In the genomic region with DNA sequence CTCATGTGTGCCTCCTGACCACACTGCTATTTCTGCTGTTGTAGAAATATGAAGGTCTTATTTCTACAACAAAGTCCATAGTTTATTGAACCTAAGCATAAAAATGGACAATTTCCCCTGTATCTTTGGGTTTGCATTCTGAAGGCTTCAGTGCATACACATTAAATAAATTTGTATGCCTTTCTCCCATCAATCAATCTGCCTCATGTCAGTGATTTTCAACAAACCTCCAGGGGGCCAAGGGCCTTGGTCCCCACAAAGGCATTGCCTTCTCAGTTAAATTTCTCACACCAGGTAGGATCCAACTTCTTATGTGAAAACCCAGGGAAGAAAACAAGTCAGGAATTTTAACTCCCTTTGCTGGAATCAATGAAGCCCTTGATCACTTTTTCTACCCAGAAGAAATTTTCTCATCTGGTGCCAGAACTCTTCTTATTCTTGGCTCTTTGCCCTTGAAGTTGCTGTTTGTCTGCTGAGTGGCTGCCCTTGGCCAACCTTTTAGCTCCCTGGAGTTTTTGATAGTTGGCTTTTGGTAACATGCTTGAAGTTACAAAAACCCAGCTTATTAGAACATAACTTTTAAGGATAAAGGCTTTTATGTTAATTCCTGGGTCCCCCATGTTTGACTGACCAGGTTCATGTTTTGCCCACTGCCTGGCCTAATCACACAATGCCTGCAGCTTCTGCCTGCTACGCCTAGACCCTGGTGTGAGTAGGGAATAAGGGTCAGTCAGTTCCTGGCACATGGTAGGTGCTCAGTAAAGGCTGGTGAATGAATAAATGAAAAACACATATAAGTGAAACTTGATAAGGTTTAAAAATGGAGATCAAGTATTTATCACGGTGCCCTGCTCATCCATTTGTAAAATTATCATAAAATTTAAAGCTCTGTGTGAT, we compare ENCODE assay signal across 11 cellular contexts. TPM values are rescaled to one million over a fixed set of nuclear protein-coding genes. Genes with fewer than 3 reads are reported as not detected.
DNase-seq lines count a peak whose midpoint lies in the region; ATAC-seq and TF ChIP-seq lines count a peak whose summit lies in the region.
"Had no signal": no experiment of that assay in that cellular context is flagged by ENCODE, and none has a peak within 500 bp of the region (broad histone marks: within the 10 kb centered on the region; RNA-seq: fewer than 3 reads in every experiment).

No MANE protein-coding gene starts in this region.

- H3K27me3 ChIP-seq in spleen (replicated peaks in 1 of 7), result no peaks in the 10 kb centered on the region

- H3K27me3 Mint-ChIP-seq in activated naive CD8-positive, alpha-beta T cell treated with anti-CD3 and anti-CD28 coated beads for 36 hours, result no peaks in the 10 kb centered on the region

- ATAC-seq in left cardiac atrium, result peak; percentile 84 to 85

- peaks cover 4% of the 10 kb centered on the region for H3K4me1 Mint-ChIP-seq in activated naive CD8-positive, alpha-beta T cell treated with anti-CD3 and anti-CD28 coated beads for 36 hours

- peak in 2 of 3 experiments; percentile 5 to 48 for DNase-seq in NCI-H1417 (lab: John Stamatoyannopoulos, UW)
- DNase-seq in NCI-H1417 treated with DMSO at 0.1 percent for 48 hours (lab: John Stamatoyannopoulos, UW), result no peak
- DNase-seq in activated naive CD8-positive, alpha-beta T cell treated with anti-CD3 and anti-CD28 coated beads for 36 hours, result no peak
- DNase-seq in left cardiac atrium, result no peak
- DNase-seq in spleen, result no peak
- no peak for DNase-seq in inferior parietal cortex (ENCODE audit: extremely low spot score)
- no peak for DNase-seq in activated CD8-positive, alpha-beta memory T cell treated with anti-CD3 and anti-CD28 coated beads, Interleukin-2, amount 50 U/mL, for 48 hours
- DNase-seq in central memory CD4-positive, alpha-beta T cell, result no peak
- DNase-seq: amniotic stem cell, SHP77 treated with DMSO at 0.1 percent for 48 hours had no signal

- H3K9me3 ChIP-seq in spleen, result no peaks in the 10 kb centered on the region

- H3K27ac Mint-ChIP-seq in activated naive CD8-positive, alpha-beta T cell treated with anti-CD3 and anti-CD28 coated beads for 36 hours, result peak overlapping the region; percentile 4

- no peak for TF ChIP-seq CTCF in spleen (IDR thresholded peaks at IDR 0.05 in 8 of 11, conservative IDR thresholded peaks at IDR 0.05 in 3 of 11)

- peak overlapping the region in 6 of 8 donors; percentile 1 to 54 (median 10) for H3K27ac ChIP-seq in spleen

- H3K4me1 ChIP-seq in spleen, result peaks cover 0 to 38% (median 15%) of the 10 kb centered on the region in 6 donors

- intact Hi-C loops in left cardiac atrium (cut with DNase I), result loop anchor here (5.0 to 10.0 kb wide), 5 partner anchors 35 to 288 kb away; a partner anchor contains a TSS
- intact Hi-C loops in spleen (cut with DNase I; ENCODE audit: low total_unique reads), result loop anchor here (5.0 kb wide), 1 partner anchor 220 kb away; no protein-coding TSS in a partner anchor

- 93 to 96% (median 95%) methylated on average over 2 of the region's 2 CpGs for WGBS in spleen, 5 donors

- TF ChIP-seq POLR2A in spleen (IDR thresholded peaks at IDR 0.05), result no peak

- H3K36me3 ChIP-seq in spleen, result peaks cover 0 to 44% (median 5%) of the 10 kb centered on the region in 6 donors

- H3K36me3 Mint-ChIP-seq in activated naive CD8-positive, alpha-beta T cell treated with anti-CD3 and anti-CD28 coated beads for 36 hours, result no peaks in the 10 kb centered on the region

- H3K4me3 ChIP-seq in spleen, result no peak overlapping the region
- H3K4me3 ChIP-seq: lung had no signal

- H3K4me3 Mint-ChIP-seq in activated naive CD8-positive, alpha-beta T cell treated with anti-CD3 and anti-CD28 coated beads for 36 hours, result no peak overlapping the region

- H3K9me3 Mint-ChIP-seq in activated naive CD8-positive, alpha-beta T cell treated with anti-CD3 and anti-CD28 coated beads for 36 hours, result no peaks in the 10 kb centered on the region

RNA-seq across cellular contexts. Expression of a gene that starts 37.0 kb away (rescaled TPM):
- total RNA-seq in activated naive CD8-positive, alpha-beta T cell treated with anti-CD3 and anti-CD28 coated beads for 36 hours, result 1 to 10 TPM; 6.2 to 6.9 TPM
- total RNA-seq in left cardiac atrium, result 1 to 10 TPM; 8.9 to 9.3 TPM
- total RNA-seq in spleen, result 10 to 100 TPM in 6 of 7 donors, 1 to 10 TPM in 1; 8.1 to 18.2 (median 11.9) TPM
- polyA plus RNA-seq in spleen, result 10 to 100 TPM; 15.1 to 18.6 (median 17.1) TPM

Comparison
In these comparisons a context has a peak if more than half of its experiments do, and no peak if none do; other contexts are left out.
1. DNase-seq: peak in NCI-H1417 (2 of 3); none in NCI-H1417 treated with DMSO at 0.1 percent for 48 hours (single experiment), activated naive CD8-positive, alpha-beta T cell treated with anti-CD3 and anti-CD28 coated beads for 36 hours (single experiment), left cardiac atrium (single experiment), spleen (single experiment), inferior parietal cortex (single experiment), activated CD8-positive, alpha-beta memory T cell treated with anti-CD3 and anti-CD28 coated beads, Interleukin-2, amount 50 U/mL, for 48 hours (single experiment) and central memory CD4-positive, alpha-beta T cell (single experiment).